ENCODE assay signal across 9 cellular contexts in genomic region chr2:133674433-133675331, GRCh38.
A peak's percentile ranks its signal among the peaks of the same experiment; 100 is the strongest.
DNase-seq lines count a peak whose midpoint lies in the region; ATAC-seq and TF ChIP-seq lines count a peak whose summit lies in the region.
"Had no signal": no experiment of that assay in that cellular context is flagged by ENCODE, and none has a peak within 500 bp of the region (broad histone marks: within the 10 kb centered on the region; RNA-seq: fewer than 3 reads in every experiment).

No MANE protein-coding gene starts in this region.

- TF ChIP-seq POLR2A in adrenal gland (IDR thresholded peaks at IDR 0.05): no peak

- peak overlapping the region in 1 of 4 donors; percentile 32 for H3K4me3 ChIP-seq in adrenal gland
- no peak overlapping the region for H3K4me3 ChIP-seq in hepatocyte

- no peaks in the 10 kb centered on the region for H4K20me1 ChIP-seq in hepatocyte (ENCODE audit: insufficient read depth, poor library complexity, severe bottlenecking)

- H3K4me1 ChIP-seq in adrenal gland (replicated peaks in 1 of 2) (no peaks in the 10 kb centered on the region), hepatocyte (ENCODE audit: insufficient read depth) (peaks cover 14% of the 10 kb centered on the region)

- H3K27me3 ChIP-seq in adrenal gland (no peaks in the 10 kb centered on the region), hepatocyte (no peaks in the 10 kb centered on the region)
- H3K27me3 ChIP-seq: Peyer's patch had no signal

- ATAC-seq in GM18517 (IDR thresholded peaks at IDR 0.05; ENCODE audit: unreplicated experiment): no peak
- no peak for ATAC-seq in GM21786 (IDR thresholded peaks at IDR 0.05; ENCODE audit: unreplicated experiment)

- 12 to 15% (median 13%) methylated on average over 21 of the region's 21 CpGs for WGBS in adrenal gland, 4 donors
- 10% methylated on average over 21 of the region's 21 CpGs for whole genome bisulfite sequencing in hepatocyte (ENCODE audit: low lambda C conversion rate, missing lambda C conversion rate)

- H3K9me3 ChIP-seq in adrenal gland (replicated peaks in 1 of 3) (no peaks in the 10 kb centered on the region), hepatocyte (ENCODE audit: low read depth) (no peaks in the 10 kb centered on the region)
- H3K9me3 ChIP-seq: Peyer's patch had no signal

- intact Hi-C loops in adrenal gland (cut with DNase I): no loop called here

- H3K79me2 ChIP-seq in hepatocyte: no peaks in the 10 kb centered on the region

- TF ChIP-seq CTCF in adrenal gland (IDR thresholded peaks at IDR 0.05) (no peak), hepatocyte (IDR thresholded peaks at IDR 0.05; ENCODE audit: poor library complexity) (no peak)

- no peaks in the 10 kb centered on the region for H3K9me2 ChIP-seq in hepatocyte (replicated peaks; ENCODE audit: insufficient read depth)

- H3K36me3 ChIP-seq in adrenal gland (replicated peaks in 1 of 2): no peaks in the 10 kb centered on the region
- H3K36me3 ChIP-seq in hepatocyte (replicated peaks; ENCODE audit: insufficient read depth, low read depth): no peaks in the 10 kb centered on the region
- H3K36me3 ChIP-seq: Peyer's patch had no signal

- peak overlapping the region; percentile 35 for H2AFZ ChIP-seq in hepatocyte

- DNase-seq in M059J (ENCODE audit: low read depth) (peak; percentile 77), adrenal gland (peak in 6 of 7 donors; percentile 9 to 70 (median 22)), hepatocyte (ENCODE audit: low spot score) (peak; percentile 54), putamen (ENCODE audit: low spot score) (peak; percentile 90), ecto neural progenitor cell (ENCODE audit: low spot score) (no peak), MV-4-11 (lab: John Stamatoyannopoulos, UW) (no peak)

- H3K4me2 ChIP-seq in hepatocyte: peak overlapping the region; percentile 78

- H3K27ac ChIP-seq in adrenal gland: peak overlapping the region in 1 of 5 donors; percentile 13
- peak overlapping the region; percentile 8 for H3K27ac ChIP-seq in hepatocyte
- H3K27ac ChIP-seq: Peyer's patch had no signal

Comparison
In these comparisons a context has a peak if more than half of its experiments do, and no peak if none do; other contexts are left out.
1. DNase-seq: peak in M059J (single experiment), adrenal gland (6 of 7), hepatocyte (single experiment) and putamen (single experiment); none in ecto neural progenitor cell (single experiment) and MV-4-11 (single experiment).